Comparison of ENCODE assay signal across 1 cellular context in the genomic region with DNA sequence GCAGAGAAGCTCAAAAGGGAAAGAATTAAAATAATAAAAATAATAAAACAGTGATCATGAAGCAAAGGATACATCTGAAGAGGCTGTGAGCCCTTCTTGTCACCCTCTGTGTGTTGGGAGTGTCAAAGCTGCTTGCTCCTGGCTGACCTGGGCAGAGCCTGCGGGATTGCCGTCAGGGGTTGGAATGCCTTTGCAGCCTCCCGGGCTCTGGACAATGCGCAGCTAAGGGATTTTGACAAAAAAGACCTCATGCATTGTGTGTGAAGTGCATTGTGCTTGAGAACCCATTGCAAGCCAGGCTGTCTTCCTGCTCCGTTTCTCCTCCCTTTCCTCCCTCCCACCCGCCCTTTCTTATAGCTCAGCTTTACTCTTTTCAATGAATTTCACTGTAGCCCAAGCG.
TF ChIP-seq lines count a peak whose summit lies in the region.

No MANE protein-coding gene starts in this region.

TF ChIP-seq in GM23338, 12 proteins besides CTCF, POLR2A, EP300 and RAD21 (continued from another document):
- TF ChIP-seq ZNF462 (CRISPR knock-in tag; IDR thresholded peaks at IDR 0.05) (no peak), ZNF114 (CRISPR knock-in tag; IDR thresholded peaks at IDR 0.05) (no peak), EZH2 (IDR thresholded peaks at IDR 0.05; ENCODE audit: low read depth, unreplicated experiment) (no peak), EZH2phosphoT487 (IDR thresholded peaks at IDR 0.05; ENCODE audit: unreplicated experiment) (no peak), NANOG (IDR thresholded peaks at IDR 0.05; ENCODE audit: borderline replicate concordance) (no peak), POLR2AphosphoS5 (IDR thresholded peaks at IDR 0.05; ENCODE audit: low read depth) (no peak), STAT1 (IDR thresholded peaks at IDR 0.05; ENCODE audit: unreplicated experiment) (no peak)
- TF ChIP-seq, protein P1, sequence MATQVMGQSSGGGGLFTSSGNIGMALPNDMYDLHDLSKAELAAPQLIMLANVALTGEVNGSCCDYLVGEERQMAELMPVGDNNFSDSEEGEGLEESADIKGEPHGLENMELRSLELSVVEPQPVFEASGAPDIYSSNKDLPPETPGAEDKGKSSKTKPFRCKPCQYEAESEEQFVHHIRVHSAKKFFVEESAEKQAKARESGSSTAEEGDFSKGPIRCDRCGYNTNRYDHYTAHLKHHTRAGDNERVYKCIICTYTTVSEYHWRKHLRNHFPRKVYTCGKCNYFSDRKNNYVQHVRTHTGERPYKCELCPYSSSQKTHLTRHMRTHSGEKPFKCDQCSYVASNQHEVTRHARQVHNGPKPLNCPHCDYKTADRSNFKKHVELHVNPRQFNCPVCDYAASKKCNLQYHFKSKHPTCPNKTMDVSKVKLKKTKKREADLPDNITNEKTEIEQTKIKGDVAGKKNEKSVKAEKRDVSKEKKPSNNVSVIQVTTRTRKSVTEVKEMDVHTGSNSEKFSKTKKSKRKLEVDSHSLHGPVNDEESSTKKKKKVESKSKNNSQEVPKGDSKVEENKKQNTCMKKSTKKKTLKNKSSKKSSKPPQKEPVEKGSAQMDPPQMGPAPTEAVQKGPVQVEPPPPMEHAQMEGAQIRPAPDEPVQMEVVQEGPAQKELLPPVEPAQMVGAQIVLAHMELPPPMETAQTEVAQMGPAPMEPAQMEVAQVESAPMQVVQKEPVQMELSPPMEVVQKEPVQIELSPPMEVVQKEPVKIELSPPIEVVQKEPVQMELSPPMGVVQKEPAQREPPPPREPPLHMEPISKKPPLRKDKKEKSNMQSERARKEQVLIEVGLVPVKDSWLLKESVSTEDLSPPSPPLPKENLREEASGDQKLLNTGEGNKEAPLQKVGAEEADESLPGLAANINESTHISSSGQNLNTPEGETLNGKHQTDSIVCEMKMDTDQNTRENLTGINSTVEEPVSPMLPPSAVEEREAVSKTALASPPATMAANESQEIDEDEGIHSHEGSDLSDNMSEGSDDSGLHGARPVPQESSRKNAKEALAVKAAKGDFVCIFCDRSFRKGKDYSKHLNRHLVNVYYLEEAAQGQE (IDR thresholded peaks at IDR 0.05; ENCODE audit: unreplicated experiment): no peak
